11 cellular contexts compared by ENCODE assay signal in the genomic region with DNA sequence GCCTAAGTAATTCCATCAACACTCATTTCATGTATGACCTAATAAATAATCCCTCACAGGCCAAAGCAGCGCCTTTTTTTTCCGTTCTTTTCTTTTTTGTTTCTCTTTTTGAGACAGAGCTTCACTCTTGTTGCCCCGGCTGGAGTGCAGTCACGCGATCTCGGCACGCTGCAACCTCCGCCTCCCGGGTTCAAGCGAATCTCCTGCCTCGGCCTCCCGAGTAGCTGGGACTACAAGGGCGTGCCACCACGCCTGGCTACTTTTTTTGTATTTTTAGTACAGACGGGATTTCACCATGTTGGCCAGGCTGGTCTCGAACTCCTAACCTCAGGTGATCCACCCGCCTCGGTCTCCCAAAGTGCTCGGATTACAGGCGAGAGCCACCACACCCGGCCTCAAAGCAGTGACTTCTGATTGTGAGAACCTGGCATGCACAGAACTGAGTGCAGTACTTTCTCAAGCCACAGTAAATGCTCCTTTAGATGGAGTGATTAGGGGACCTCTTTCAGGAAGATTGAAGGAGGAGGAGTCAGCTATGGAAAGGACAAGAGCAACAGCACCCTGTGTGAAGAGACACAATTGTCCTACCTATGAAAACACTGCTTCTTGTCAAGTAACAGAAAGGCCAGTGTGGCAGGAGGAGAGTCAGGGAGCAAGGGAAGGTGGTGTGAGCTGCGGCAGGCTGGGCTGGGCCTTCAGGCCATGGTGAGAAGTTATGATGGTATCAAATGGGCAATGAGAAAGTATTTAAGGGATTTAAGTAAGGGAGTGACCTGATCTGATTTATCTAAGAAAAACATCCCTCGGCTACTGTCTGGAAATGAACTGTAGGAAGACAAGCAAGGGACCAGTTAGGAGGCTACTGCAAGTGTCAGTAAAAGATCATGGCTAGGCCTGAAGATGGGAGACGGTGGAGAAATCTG. TPM values are rescaled to one million over a fixed set of nuclear protein-coding genes. Genes with fewer than 3 reads are reported as not detected.
DNase-seq lines count a peak whose midpoint lies in the region; ATAC-seq, FAIRE-seq and TF ChIP-seq lines count a peak whose summit lies in the region.
"Had no signal": no experiment of that assay in that cellular context is flagged by ENCODE, and none has a peak within 500 bp of the region (broad histone marks: within the 10 kb centered on the region; RNA-seq: fewer than 3 reads in every experiment).

No MANE protein-coding gene starts in this region.

- no peak for TF ChIP-seq RAD21 in A549 (conservative IDR thresholded peaks at IDR 0.05 in 1 of 2, IDR thresholded peaks at IDR 0.05 in 1 of 2)

- H3K4me3 ChIP-seq in A549 = no peak overlapping the region
- no peak overlapping the region for H3K4me3 ChIP-seq in coronary artery
- H3K4me3 ChIP-seq in suprapubic skin = no peak overlapping the region

- ATAC-seq in A549 (no peak), WTC11 (no peak), left lobe of liver (no peak)

- peak overlapping the region; percentile 94 for H3K4me2 ChIP-seq in A549

- H3K4me3 Mint-ChIP-seq in WTC11 = peak overlapping the region; percentile 85
- H3K4me3 Mint-ChIP-seq in immature natural killer cell = peak overlapping the region; percentile 36 to 84 (median 72)

- peaks cover 27% of the 10 kb centered on the region for H3K4me1 Mint-ChIP-seq in WTC11
- H3K4me1 Mint-ChIP-seq in immature natural killer cell = peaks cover 28 to 39% of the 10 kb centered on the region in 2 donors

- no peaks in the 10 kb centered on the region for H3K27me3 ChIP-seq in suprapubic skin
- H3K27me3 ChIP-seq: cardiac muscle cell had no signal

- H3K27ac Mint-ChIP-seq in WTC11 = peak overlapping the region; percentile 33
- peak overlapping the region in 5 of 6 donors; percentile 69 to 90 (median 77) for H3K27ac Mint-ChIP-seq in immature natural killer cell

- DNase-seq in A549 (ENCODE audit: low read depth in 1 of 2, low spot score in 1 of 2) (no peak), DMS114 treated with DMSO at 0.1 percent for 48 hours (lab: John Stamatoyannopoulos, UW; ENCODE audit: unreplicated experiment) (peak; percentile 15), WTC11 (ENCODE audit: low spot score) (no peak), immature natural killer cell (no peak), coronary artery (ENCODE audit: low spot score) (no peak), GM13977 (ENCODE audit: low spot score) (no peak), left lobe of liver (ENCODE audit: low spot score) (no peak), suprapubic skin (ENCODE audit: low spot score in 2 of 2) (no peak)
- DNase-seq: activated CD4-positive, CD25-positive, alpha-beta regulatory T cell; NCI-H446 had no signal

- H3K9me3 ChIP-seq in A549 (no peaks in the 10 kb centered on the region), suprapubic skin (no peaks in the 10 kb centered on the region)

- POLR2A ChIA-PET in A549 (lab: Yijun Ruan, JAX) = no interaction called here
- POLR2A ChIA-PET in WTC11 (lab: Charles Lee) = interaction anchor here (0.8 to 1.0 kb wide), 2 partner anchors 21 to 74 kb away, joined by 3 read pairs; no protein-coding TSS in a partner anchor

- H3K27me3 Mint-ChIP-seq in WTC11 (ENCODE audit: low read depth) (no peaks in the 10 kb centered on the region), immature natural killer cell (ENCODE audit: low read depth in 3 of 3) (peaks cover 5 to 20% (median 7%) of the 10 kb centered on the region in 3 donors)

- no peaks in the 10 kb centered on the region for H3K36me3 ChIP-seq in suprapubic skin
- H3K36me3 ChIP-seq: cardiac muscle cell had no signal

- WGBS in A549 (ENCODE audit: missing lambda C conversion rate) = 94% methylated on average over 24 of the region's 24 CpGs
- WGBS in suprapubic skin = 96% methylated on average over 24 of the region's 24 CpGs

- H3K9me3 Mint-ChIP-seq in WTC11 (no peaks in the 10 kb centered on the region), immature natural killer cell (no peaks in the 10 kb centered on the region)

- TF ChIP-seq EP300 in A549 (IDR thresholded peaks at IDR 0.05) (no peak), suprapubic skin (IDR thresholded peaks at IDR 0.05) (no peak)

- CTCF ChIA-PET in A549 (lab: Yijun Ruan, JAX) = interaction anchor here (1.1 to 2.3 kb wide), 4 partner anchors 40 to 74 kb away, joined by 3 to 6 read pairs (median 4); no protein-coding TSS in a partner anchor
- CTCF ChIA-PET in WTC11 (lab: Charles Lee) = interaction anchor here (0.5 to 2.0 kb wide), 3 partner anchors 56 to 265 kb away, joined by 3 to 9 read pairs (median 3); no protein-coding TSS in a partner anchor

- in situ Hi-C loops in GM13977 (cut with MboI; ENCODE audit: low pct_unique_long_range_greater_than_20kb, low sequenced_read_pairs, unreplicated experiment) = no loop called here

- H3K27ac ChIP-seq in A549 (peak overlapping the region; percentile 96 to 99; a peak in 5 of 6 replicates), coronary artery (peak overlapping the region in 1 of 2 donors; percentile 41), suprapubic skin (no peak overlapping the region)

- peaks cover 6% of the 10 kb centered on the region for H3K36me3 Mint-ChIP-seq in WTC11
- no peaks in the 10 kb centered on the region for H3K36me3 Mint-ChIP-seq in immature natural killer cell

- H3K4me1 ChIP-seq in A549 (peaks cover 22% of the 10 kb centered on the region), suprapubic skin (peaks cover 30% of the 10 kb centered on the region)

- no peak for TF ChIP-seq CTCF in A549 (IDR thresholded peaks at IDR 0.05)
- no peak for TF ChIP-seq CTCF in WTC11 (IDR thresholded peaks at IDR 0.05)
- TF ChIP-seq CTCF in coronary artery (IDR thresholded peaks at IDR 0.05) = no peak
- TF ChIP-seq CTCF in GM13977 (IDR thresholded peaks at IDR 0.05; ENCODE audit: extremely low read depth, insufficient read depth, missing control alignments) = no peak
- TF ChIP-seq CTCF in suprapubic skin (IDR thresholded peaks at IDR 0.05) = no peak

- FAIRE-seq in A549 (lab: Jason Lieb, UNC) = no peak

- TF ChIP-seq POLR2A in A549 (IDR thresholded peaks at IDR 0.05; ENCODE audit: low read length) (no peak), suprapubic skin (IDR thresholded peaks at IDR 0.05) (no peak)

TF ChIP-seq in A549, 52 proteins besides CTCF, POLR2A, EP300 and RAD21:
- TF ChIP-seq RCOR1 (IDR thresholded peaks at IDR 0.05; ENCODE audit: low read depth, low read length) (no peak), PHF8 (IDR thresholded peaks at IDR 0.05; ENCODE audit: borderline replicate concordance, low read depth) (no peak), HOXB13 (CRISPR knock-in tag; IDR thresholded peaks at IDR 0.05; ENCODE audit: low read depth) (no peak)
- TF ChIP-seq, protein P1, sequence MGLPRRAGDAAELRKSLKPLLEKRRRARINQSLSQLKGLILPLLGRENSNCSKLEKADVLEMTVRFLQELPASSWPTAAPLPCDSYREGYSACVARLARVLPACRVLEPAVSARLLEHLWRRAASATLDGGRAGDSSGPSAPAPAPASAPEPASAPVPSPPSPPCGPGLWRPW (IDR thresholded peaks at IDR 0.05) = no peak

TF ChIP-seq in WTC11, 78 proteins besides CTCF, POLR2A, EP300 and RAD21 (continues in another document):
- TF ChIP-seq MAX (CRISPR knock-in tag; IDR thresholded peaks at IDR 0.05) (no peak), ERG (CRISPR knock-in tag; IDR thresholded peaks at IDR 0.05) (no peak), NR1H2 (CRISPR knock-in tag; IDR thresholded peaks at IDR 0.05) (no peak), ZNF396 (CRISPR knock-in tag; IDR thresholded peaks at IDR 0.05; ENCODE audit: borderline replicate concordance) (no peak), GRHL2 (CRISPR knock-in tag; IDR thresholded peaks at IDR 0.05; ENCODE audit: insufficient replicate concordance, severe bottlenecking) (no peak), JAZF1 (CRISPR knock-in tag; IDR thresholded peaks at IDR 0.05) (no peak)
- TF ChIP-seq, protein P2, sequence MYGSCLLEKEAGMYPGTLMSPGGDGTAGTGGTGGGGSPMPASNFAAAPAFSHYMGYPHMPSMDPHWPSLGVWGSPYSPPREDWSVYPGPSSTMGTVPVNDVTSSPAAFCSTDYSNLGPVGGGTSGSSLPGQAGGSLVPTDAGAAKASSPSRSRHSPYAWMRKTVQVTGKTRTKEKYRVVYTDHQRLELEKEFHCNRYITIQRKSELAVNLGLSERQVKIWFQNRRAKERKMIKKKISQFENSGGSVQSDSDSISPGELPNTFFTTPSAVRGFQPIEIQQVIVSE (CRISPR knock-in tag; IDR thresholded peaks at IDR 0.05; ENCODE audit: borderline replicate concordance) = no peak

RNA-seq across cellular contexts. Expression of gene SCAF8, which starts 1.7 kb away (rescaled TPM):
- polyA plus RNA-seq in A549 (2011; rRNA removed) (22.4 and 27.3 TPM in 2 replicates), A549 (2017; fragmentation: RNase III; extraction: RNeasy Plus Mini Kit Qiagen cat#74134 plus additional on column Dnase treatment) (13.4 to 15.0 TPM (median 14.2 TPM) in 3 replicates), immature natural killer cell (10 to 100 TPM in 1 of 3 donors, 1 to 10 TPM in 2; 6.4 to 18.2 (median 8.1) TPM)
- polyA plus RNA-seq in A549 (2012; cell fraction: cytosol; rRNA removed) = 5.4 and 6.3 TPM in 2 replicates
- 7.5 and 11.0 TPM in 2 replicates for polyA plus RNA-seq in A549 (2012; cell fraction: nucleus; rRNA removed)
- polyA minus RNA-seq in A549 (2011; rRNA and poly(A)+ RNA removed) = 25.5 and 26.0 TPM in 2 replicates
- total RNA-seq in WTC11 (2021) (40.7 to 46.8 TPM (median 46.3 TPM) in 3 replicates), left lobe of liver (12.2 TPM), suprapubic skin (10 to 100 TPM; 34.1 to 63.7 (median 41.0) TPM)
